22 cellular contexts compared by ENCODE assay signal in the genomic region with DNA sequence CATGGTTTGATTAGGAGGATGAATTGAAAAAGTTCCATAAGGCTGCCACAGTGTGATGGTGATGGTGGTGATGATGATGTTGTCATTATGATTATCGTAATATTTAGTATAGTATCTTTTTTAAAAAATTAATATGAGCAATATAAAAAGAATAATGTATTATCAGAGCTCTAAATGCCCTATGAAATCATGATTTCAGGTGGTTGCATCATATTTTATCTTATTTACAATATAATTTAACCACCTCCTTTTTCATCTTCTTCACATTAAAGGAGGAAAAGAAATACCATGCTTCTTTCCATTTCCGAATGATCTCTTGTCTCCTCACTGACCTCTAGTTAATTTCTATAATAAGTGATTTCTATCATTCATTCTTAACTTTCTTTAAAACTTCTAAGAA.
DNase-seq lines count a peak whose midpoint lies in the region; ATAC-seq and TF ChIP-seq lines count a peak whose summit lies in the region.
"Had no signal": no experiment of that assay in that cellular context is flagged by ENCODE, and none has a peak within 500 bp of the region (broad histone marks: within the 10 kb centered on the region; RNA-seq: fewer than 3 reads in every experiment).

No MANE protein-coding gene starts in this region.

- H3K4me1 ChIP-seq in left ventricle myocardium inferior = peaks cover 24% of the 10 kb centered on the region
- H3K4me1 ChIP-seq: BE2C; BLaER1 treated with 17β-estradiol and CSF1 and Interleukin-3, amounts not matched to agents 10 nM and 100 nM had no signal

- no peaks in the 10 kb centered on the region for H3K27me3 ChIP-seq in left ventricle myocardium inferior (ENCODE audit: low read depth)
- H3K27me3 ChIP-seq: BE2C; BLaER1 treated with 17β-estradiol and CSF1 and Interleukin-3, amounts not matched to agents 10 nM and 100 nM had no signal

- H3K9me3 ChIP-seq in left ventricle myocardium inferior (replicated peaks) = no peaks in the 10 kb centered on the region
- H3K9me3 ChIP-seq: A549; BE2C; BLaER1 treated with 17β-estradiol and CSF1 and Interleukin-3, amounts not matched to agents 10 nM and 100 nM had no signal

- peak overlapping the region; percentile 35 for H3K27ac ChIP-seq in left ventricle myocardium inferior (replicated peaks)
- H3K27ac ChIP-seq: A549; BLaER1 treated with 17β-estradiol and CSF1 and Interleukin-3, amounts not matched to agents 10 nM and 100 nM had no signal

- H3K36me3 ChIP-seq in left ventricle myocardium inferior = peaks cover 47% of the 10 kb centered on the region

- H3K4me3 ChIP-seq in left ventricle myocardium inferior = no peak overlapping the region
- no peak overlapping the region for H3K4me3 ChIP-seq in fibroblast of the aortic adventitia (ENCODE audit: low read depth, low read length)
- H3K4me3 ChIP-seq: A549; BLaER1 treated with 17β-estradiol and CSF1 and Interleukin-3, amounts not matched to agents 10 nM and 100 nM; GM23338 had no signal

- intact Hi-C loops in left ventricle myocardium inferior (cut with micrococcal nuclease) = no loop called here
- intact Hi-C loops in Right ventricle myocardium inferior (cut with DNase I) = no loop called here

- TF ChIP-seq CTCF in left ventricle myocardium inferior (IDR thresholded peaks at IDR 0.05; ENCODE audit: borderline replicate concordance) (no peak), fibroblast of the aortic adventitia (IDR thresholded peaks at IDR 0.05; ENCODE audit: insufficient read depth, low read length) (no peak)

- no peak for DNase-seq in left ventricle myocardium inferior
- DNase-seq in Right ventricle myocardium inferior (ENCODE audit: missing footprints) = no peak
- DNase-seq in OCI-M1 (lab: John Stamatoyannopoulos, UW) = peak; percentile 58
- DNase-seq in fibroblast of the aortic adventitia (ENCODE audit: low read depth) = peak; percentile 21
- DNase-seq in activated CD4-positive, alpha-beta T cell treated with anti-CD3 and anti-CD28 coated beads for 48 hours = no peak
- no peak for DNase-seq in RKO (ENCODE audit: low spot score)
- no peak for DNase-seq in GF-D8 (lab: John Stamatoyannopoulos, UW)
- DNase-seq: 8988T; ACHN; AML-193; BE2C; CD4-positive, alpha-beta T cell; CD8-positive, alpha-beta memory T cell; DMS 273 treated with DMSO at 0.1 percent for 48 hours; DMS79; EL; GDM1; H9 had no signal

- no peak for ATAC-seq in Right ventricle myocardium inferior
- ATAC-seq: A549, GM23338, HCT116 had no signal

Comparison
In these comparisons a context has a peak if more than half of its experiments do, and no peak if none do; other contexts are left out.
1. DNase-seq: peak in OCI-M1 (single experiment) and fibroblast of the aortic adventitia (single experiment); none in left ventricle myocardium inferior (single experiment), Right ventricle myocardium inferior (single experiment), activated CD4-positive, alpha-beta T cell treated with anti-CD3 and anti-CD28 coated beads for 48 hours (single experiment), RKO (single experiment) and GF-D8 (single experiment).